Comparison of ENCODE assay signal across 9 cellular contexts in genomic region chr3:51340311-51340829, GRCh38. TPM values are rescaled to one million over a fixed set of nuclear protein-coding genes. Genes with fewer than 3 reads are reported as not detected.
DNase-seq lines count a peak whose midpoint lies in the region; ATAC-seq, FAIRE-seq and TF ChIP-seq lines count a peak whose summit lies in the region.
"Had no signal": no experiment of that assay in that cellular context is flagged by ENCODE, and none has a peak within 500 bp of the region (broad histone marks: within the 10 kb centered on the region; RNA-seq: fewer than 3 reads in every experiment).

No MANE protein-coding gene starts in this region.

- 72% methylated on average over 2 of the region's 2 CpGs for WGBS in HUES64

- H3K27ac Mint-ChIP-seq in MCF 10A (ENCODE audit: low read depth, unreplicated experiment) (peak overlapping the region; percentile 97), natural killer cell (no peak overlapping the region)
- H3K27ac Mint-ChIP-seq: naive thymus-derived CD8-positive, alpha-beta T cell had no signal

- peak overlapping the region; percentile 24; the same call in 1 of the 2 replicates for H3K27ac ChIP-seq in HUES64 (ENCODE audit: low read depth, low read length)
- peak overlapping the region; percentile 64 for H3K27ac ChIP-seq in keratinocyte (ENCODE audit: control insufficient read depth, insufficient read depth, low read length)
- H3K27ac ChIP-seq in thoracic aorta = peak overlapping the region; percentile 76 to 83

- H3K4me1 ChIP-seq in HUES64 (ENCODE audit: insufficient read depth, low read length) (peaks cover 20% of the 10 kb centered on the region), keratinocyte (ENCODE audit: control insufficient read depth, extremely low read depth, insufficient read depth, low read length) (peaks cover 23% of the 10 kb centered on the region), thoracic aorta (ENCODE audit: control insufficient read depth in 1 of 2, low read depth in 2 of 2) (peaks cover 15 to 27% of the 10 kb centered on the region in 2 donors)

- DNase-seq in MCF 10A (ENCODE audit: unreplicated experiment) = peak; percentile 91
- DNase-seq in keratinocyte (ENCODE audit: low read depth, low spot score) = peak; percentile 30
- no peak for DNase-seq in thoracic aorta (ENCODE audit: low spot score)
- no peak for DNase-seq in D341Med (ENCODE audit: low spot score)
- no peak for DNase-seq in activated effector memory CD4-positive, alpha-beta T cell treated with Interleukin-2 at 50 U/mL for 16 hours
- no peak for DNase-seq in activated CD4-positive, alpha-beta T cell treated with anti-CD3 and anti-CD28 coated beads for 1 hour
- no peak for DNase-seq in natural killer cell
- DNase-seq: naive thymus-derived CD8-positive, alpha-beta T cell had no signal

- H3K9ac ChIP-seq in HUES64 (ENCODE audit: low read depth, low read length) (peak overlapping the region; percentile 36; the same call in 1 of the 2 replicates), keratinocyte (ENCODE audit: control insufficient read depth, extremely low read depth, insufficient read depth, low read length) (peak overlapping the region; percentile 36)

- peak overlapping the region; percentile 17 for H3K4me3 Mint-ChIP-seq in MCF 10A (ENCODE audit: unreplicated experiment)
- H3K4me3 Mint-ChIP-seq in natural killer cell = no peak overlapping the region
- H3K4me3 Mint-ChIP-seq: naive thymus-derived CD8-positive, alpha-beta T cell had no signal

- peak overlapping the region; percentile 65 for H3K4me2 ChIP-seq in keratinocyte (ENCODE audit: control insufficient read depth, extremely low read depth, insufficient read depth, low read depth, low read length)

- H3K9me3 Mint-ChIP-seq in MCF 10A (ENCODE audit: unreplicated experiment) (no peaks in the 10 kb centered on the region), natural killer cell (no peaks in the 10 kb centered on the region)
- H3K9me3 Mint-ChIP-seq: naive thymus-derived CD8-positive, alpha-beta T cell had no signal

- peak; percentile 95 for FAIRE-seq in keratinocyte (lab: Jason Lieb, UNC)

- H3K4me3 ChIP-seq in HUES64 (ENCODE audit: low read length) (peak overlapping the region; percentile 4; the same call in 1 of the 2 replicates), keratinocyte (ENCODE audit: control insufficient read depth in 2 of 3, extremely low read depth in 1 of 3, insufficient read depth in 2 of 3, low read depth in 1 of 3, low read length in 3 of 3) (peak overlapping the region in 2 of 3 experiments; percentile 6 to 10), thoracic aorta (peak overlapping the region; percentile 7)

- dilution Hi-C loops in keratinocyte (cut with MboI; ENCODE audit: extremely low pct_ligation_motif_present, low sequenced_read_pairs) = no loop called here

- CTCF ChIA-PET in MCF 10A (lab: Yijun Ruan, JAX) = interaction anchor here (0.6 to 2.0 kb wide), 10 partner anchors 13 to 724 kb away, joined by 3 to 8 read pairs (median 3); no protein-coding TSS in a partner anchor

- H3K27me3 ChIP-seq in HUES64 (ENCODE audit: insufficient read depth, low read length) (no peaks in the 10 kb centered on the region), keratinocyte (ENCODE audit: control insufficient read depth, extremely low read depth, insufficient read depth, low read length) (no peaks in the 10 kb centered on the region), thoracic aorta (replicated peaks; ENCODE audit: insufficient read depth) (no peaks in the 10 kb centered on the region)

- peaks cover 8% of the 10 kb centered on the region; the same call in 1 of the 2 replicates for H3K36me3 ChIP-seq in HUES64 (ENCODE audit: insufficient read depth, low read length)
- H3K36me3 ChIP-seq in keratinocyte (ENCODE audit: control insufficient read depth in 2 of 2, extremely low read depth in 1 of 2, insufficient read depth in 2 of 2, low read length in 2 of 2) = no peaks in the 10 kb centered on the region
- no peaks in the 10 kb centered on the region for H3K36me3 ChIP-seq in thoracic aorta

- intact Hi-C loops in MCF 10A (cut with micrococcal nuclease) (loop anchor here (2.0 kb wide), 1 partner anchor 32 kb away; no protein-coding TSS in a partner anchor), natural killer cell (cut with micrococcal nuclease) (no loop called here)

- no peak for TF ChIP-seq CTCF in MCF 10A (IDR thresholded peaks at IDR 0.05; ENCODE audit: unreplicated experiment)
- TF ChIP-seq CTCF in keratinocyte (optimal IDR thresholded peaks at IDR 0.05 in 1 of 3, IDR thresholded peaks at IDR 0.05 in 1 of 3, conservative IDR thresholded peaks at IDR 0.05 in 1 of 3; ENCODE audit: extremely low read depth in 1 of 3, insufficient read depth in 2 of 3, low read length in 3 of 3) = no peak
- TF ChIP-seq CTCF in thoracic aorta (IDR thresholded peaks at IDR 0.05) = no peak
- no peak for TF ChIP-seq CTCF in natural killer cell (IDR thresholded peaks at IDR 0.05)

- ATAC-seq in thoracic aorta (ENCODE audit: insufficient number of reproducible peaks, low FRiP score, low read depth) (peak; percentile 89), natural killer cell (no peak)
- ATAC-seq: naive thymus-derived CD8-positive, alpha-beta T cell had no signal

- peak overlapping the region; percentile 82 for H2AFZ ChIP-seq in keratinocyte (ENCODE audit: control insufficient read depth, low read length)

- POLR2A ChIA-PET in MCF 10A (lab: Yijun Ruan, JAX) = interaction anchor here (0.7 to 2.3 kb wide), 2 partner anchors 45 to 725 kb away, joined by 3 to 9 read pairs; partner anchors contain the start of gene MANF

- H3K27me3 Mint-ChIP-seq in MCF 10A (ENCODE audit: insufficient read depth, unreplicated experiment) (no peaks in the 10 kb centered on the region), natural killer cell (ENCODE audit: low read depth in 2 of 2) (no peaks in the 10 kb centered on the region)
- H3K27me3 Mint-ChIP-seq: naive thymus-derived CD8-positive, alpha-beta T cell had no signal

- peaks cover 2% of the 10 kb centered on the region for H3K9me1 ChIP-seq in keratinocyte (ENCODE audit: control insufficient read depth, extremely low read depth, insufficient read depth, low read length)

- H3K9me3 ChIP-seq in HUES64 (ENCODE audit: insufficient read depth, low read depth, low read length) (no peaks in the 10 kb centered on the region), keratinocyte (ENCODE audit: control insufficient read depth, low read depth, low read length) (no peaks in the 10 kb centered on the region), thoracic aorta (no peaks in the 10 kb centered on the region)

- H3K79me2 ChIP-seq in keratinocyte (ENCODE audit: control insufficient read depth, insufficient read depth, low read length) = no peaks in the 10 kb centered on the region

- no peaks in the 10 kb centered on the region for H4K20me1 ChIP-seq in keratinocyte (ENCODE audit: control insufficient read depth, extremely low read depth, insufficient read depth, low read length)

- TSS peak; percentile 57 for BruUV-seq in MCF 10A (replicated peaks; lab: Mats Ljungman, UMichigan)

- H3K4me1 Mint-ChIP-seq in MCF 10A (ENCODE audit: insufficient read depth, unreplicated experiment) (peaks cover 46% of the 10 kb centered on the region), natural killer cell (no peaks in the 10 kb centered on the region)

- H3K36me3 Mint-ChIP-seq in MCF 10A (ENCODE audit: insufficient read depth, unreplicated experiment) (no peaks in the 10 kb centered on the region), natural killer cell (no peaks in the 10 kb centered on the region)

RNA-seq across cellular contexts. Expression of gene MANF, which starts 44.7 kb away (rescaled TPM):
- 125 TPM for polyA plus RNA-seq in HUES64 (2013, experiment 1 of 2)
- 134 TPM for polyA plus RNA-seq in HUES64 (2013, experiment 2 of 2)
- total RNA-seq in MCF 10A (2022) = 271 and 273 TPM in 2 replicates
- polyA plus RNA-seq in keratinocyte = 71.1 to 156 TPM (median 143 TPM) in 3 replicates
- 252 TPM for polyA plus RNA-seq in keratinocyte (2011; ENCODE audit: low read depth)
- 130 and 172 TPM in 2 replicates for polyA plus RNA-seq in keratinocyte (2011; cell fraction: cytosol; rRNA removed)
- polyA plus RNA-seq in keratinocyte (2011; cell fraction: nucleus; rRNA removed) = 119 and 134 TPM in 2 replicates
- polyA plus RNA-seq in keratinocyte (2012; ENCODE audit: low replicate concordance) = 155 and 156 TPM in 2 replicates
- 10.5 to 43.9 TPM (median 12.8 TPM) in 3 replicates for polyA minus RNA-seq in keratinocyte
- polyA minus RNA-seq in keratinocyte (2011; cell fraction: cytosol; rRNA and poly(A)+ RNA removed) = 34.1 TPM
- polyA minus RNA-seq in keratinocyte (2011; cell fraction: nucleus; rRNA and poly(A)+ RNA removed) = 10.1 and 17.4 TPM in 2 replicates
- total RNA-seq in thoracic aorta = 10 to 100 TPM; 42.6 to 48.5 TPM
- 10 to 100 TPM; 51.7 to 58.6 (median 58.3) TPM for total RNA-seq in natural killer cell

RNA-seq across cellular contexts. Expression of gene RBM15B, which starts 50.7 kb away (rescaled TPM):
- 34.8 TPM for polyA plus RNA-seq in HUES64 (2013, experiment 1 of 2)
- polyA plus RNA-seq in HUES64 (2013, experiment 2 of 2) = 36.2 TPM
- total RNA-seq in MCF 10A (2022) (32.5 and 33.6 TPM in 2 replicates), thoracic aorta (10 to 100 TPM; 28.3 to 38.0 TPM), natural killer cell (10 to 100 TPM; 23.7 to 29.0 (median 28.6) TPM)
- polyA plus RNA-seq in keratinocyte = 10.1 to 17.4 TPM (median 10.2 TPM) in 3 replicates
- 5.5 TPM for polyA plus RNA-seq in keratinocyte (2011; ENCODE audit: low read depth)
- polyA plus RNA-seq in keratinocyte (2011; cell fraction: cytosol; rRNA removed) = 10.4 and 13.4 TPM in 2 replicates
- 11.7 and 13.6 TPM in 2 replicates for polyA plus RNA-seq in keratinocyte (2011; cell fraction: nucleus; rRNA removed)
- 11.8 and 23.2 TPM in 2 replicates for polyA plus RNA-seq in keratinocyte (2012; ENCODE audit: low replicate concordance)
- polyA minus RNA-seq in keratinocyte = 14.2 to 32.1 TPM (median 15.0 TPM) in 3 replicates
- polyA minus RNA-seq in keratinocyte (2011; cell fraction: cytosol; rRNA and poly(A)+ RNA removed) = 19.0 TPM
- 11.0 and 12.3 TPM in 2 replicates for polyA minus RNA-seq in keratinocyte (2011; cell fraction: nucleus; rRNA and poly(A)+ RNA removed)

Comparison
In these comparisons a context has a peak if more than half of its experiments do, and no peak if none do; other contexts are left out.
1. H3K27ac ChIP-seq: peak in every context shown above with its lines; median percentile 80 in thoracic aorta; 64 in keratinocyte; 24 in HUES64.
2. DNase-seq: peak in MCF 10A (single experiment) and keratinocyte (single experiment); none in thoracic aorta (single experiment), D341Med (single experiment), activated effector memory CD4-positive, alpha-beta T cell treated with Interleukin-2 at 50 U/mL for 16 hours (single experiment), activated CD4-positive, alpha-beta T cell treated with anti-CD3 and anti-CD28 coated beads for 1 hour (single experiment) and natural killer cell (single experiment).
3. Peak in every context shown above with its lines, with median percentiles within 50 percentile points of each other: H3K4me3 ChIP-seq.